23 cellular contexts compared by ENCODE assay signal in the genomic region with DNA sequence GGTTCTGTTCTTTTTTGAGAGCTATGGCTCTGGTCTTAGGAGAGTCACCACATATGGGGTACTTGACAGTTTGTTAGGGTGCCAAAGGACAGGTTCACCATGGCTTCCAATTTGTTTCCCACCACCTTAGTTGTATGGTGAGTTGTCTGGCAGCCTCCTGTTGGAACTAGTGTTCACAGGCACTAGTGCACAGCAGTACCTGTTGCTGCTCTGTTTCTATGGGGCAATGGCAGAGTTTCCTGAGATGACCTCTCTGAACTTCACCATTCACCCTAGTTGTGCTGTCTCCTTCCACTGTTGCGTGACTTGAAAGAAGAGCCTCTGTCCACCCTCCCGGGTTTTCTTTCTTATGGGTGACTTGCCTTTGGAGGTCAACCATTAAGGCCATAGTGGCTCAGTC.
"Had no signal": no experiment of that assay in that cellular context is flagged by ENCODE, and none has a peak within 500 bp of the region (broad histone marks: within the 10 kb centered on the region; RNA-seq: fewer than 3 reads in every experiment).

No MANE protein-coding gene starts in this region.

- H3K4me3 ChIP-seq: colonic mucosa, esophagus squamous epithelium, heart right ventricle, left lung, lower lobe of right lung had no signal

- DNase-seq: colonic mucosa; cortex of kidney; effector CD8-positive, alpha-beta T cell; effector memory CD8-positive, alpha-beta T cell; endodermal cell; erythroblast; esophagus squamous epithelium; foreskin melanocyte; glutamatergic neuron; head of caudate nucleus; heart right ventricle; hippocampal formation; left cardiac atrium; left lung; left ventricle myocardium superior; lower lobe of right lung; mesendoderm; midbrain had no signal

- H3K27me3 ChIP-seq: colonic mucosa, esophagus squamous epithelium, heart right ventricle, left lung had no signal

- H3K9me3 ChIP-seq: colonic mucosa, esophagus squamous epithelium, heart right ventricle, left lung, lower lobe of right lung had no signal

- H3K36me3 ChIP-seq: colonic mucosa, esophagus squamous epithelium had no signal

- H3K4me1 ChIP-seq: colonic mucosa had no signal

- H3K27ac Mint-ChIP-seq: dendritic cell treated with granulocyte-macrophage colony-stimulating factor and Interleukin-4, amounts not matched to agents 40 ng/mL and 50 ng/mL, for 4 days; endodermal cell; memory B cell had no signal

- H3K27ac ChIP-seq: colonic mucosa, heart right ventricle, left lung, lower lobe of right lung had no signal

- FAIRE-seq: endometrium, islet of Langerhans, keratinocyte had no signal

- ATAC-seq: effector memory CD8-positive, alpha-beta T cell; heart right ventricle; left lung; left ventricle myocardium superior; lower lobe of right lung had no signal

- H3K27me3 Mint-ChIP-seq: dendritic cell treated with granulocyte-macrophage colony-stimulating factor and Interleukin-4, amounts not matched to agents 40 ng/mL and 50 ng/mL, for 4 days; effector memory CD8-positive, alpha-beta T cell; memory B cell had no signal

- H3K4me3 Mint-ChIP-seq: dendritic cell treated with granulocyte-macrophage colony-stimulating factor and Interleukin-4, amounts not matched to agents 40 ng/mL and 50 ng/mL, for 4 days; effector memory CD8-positive, alpha-beta T cell; endodermal cell; memory B cell had no signal

- H3K9me3 Mint-ChIP-seq: effector memory CD8-positive, alpha-beta T cell; endodermal cell; memory B cell had no signal
